Comparison of ENCODE assay signal across 16 cellular contexts in the genomic region with DNA sequence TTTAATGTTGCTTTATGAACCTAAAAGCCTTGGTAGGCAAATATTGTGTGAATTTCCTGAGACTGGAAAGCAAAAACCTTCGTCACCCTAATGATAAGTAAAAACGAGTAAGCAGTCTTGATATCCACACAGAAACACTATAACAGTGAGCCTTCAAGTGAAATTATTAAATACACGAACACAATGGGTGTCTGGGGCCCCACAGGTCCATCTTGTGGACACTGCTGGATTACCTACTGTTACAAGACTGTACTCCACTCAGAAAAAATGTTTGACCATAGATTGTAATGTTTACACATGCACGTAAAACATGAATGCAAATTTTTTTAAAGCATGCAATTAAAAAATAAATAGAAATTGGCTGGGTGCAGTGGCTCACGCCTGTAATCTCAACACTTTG.
DNase-seq lines count a peak whose midpoint lies in the region; ATAC-seq and TF ChIP-seq lines count a peak whose summit lies in the region.
"Had no signal": no experiment of that assay in that cellular context is flagged by ENCODE, and none has a peak within 500 bp of the region (broad histone marks: within the 10 kb centered on the region; RNA-seq: fewer than 3 reads in every experiment).

No MANE protein-coding gene starts in this region.

- POLR2A ChIA-PET in HCT116 (lab: Charles Lee) = no interaction called here
- POLR2A ChIA-PET in naive thymus-derived CD4-positive, alpha-beta T cell (lab: Charles Lee) = no interaction called here

- no peak overlapping the region for H3K4me3 Mint-ChIP-seq in naive thymus-derived CD4-positive, alpha-beta T cell
- H3K4me3 Mint-ChIP-seq: dendritic cell treated with granulocyte-macrophage colony-stimulating factor and Interleukin-4, amounts not matched to agents 40 ng/mL and 50 ng/mL, for 4 days had no signal

- no peaks in the 10 kb centered on the region for H3K4me1 ChIP-seq in HCT116 (ENCODE audit: control insufficient read depth in 1 of 2, insufficient read depth in 2 of 2, low read length in 2 of 2)
- no peaks in the 10 kb centered on the region for H3K4me1 ChIP-seq in naive thymus-derived CD4-positive, alpha-beta T cell (ENCODE audit: control insufficient read depth in 2 of 2, insufficient read depth in 2 of 2, low read length in 2 of 2)
- H3K4me1 ChIP-seq: upper lobe of left lung had no signal

- no peaks in the 10 kb centered on the region for H4K20me1 ChIP-seq in HCT116 (ENCODE audit: insufficient read depth)

- H3K79me2 ChIP-seq in HCT116 (ENCODE audit: insufficient read depth, low read length) = no peaks in the 10 kb centered on the region

- TF ChIP-seq POLR2A in HCT116 (IDR thresholded peaks at IDR 0.05; ENCODE audit: borderline replicate concordance, extremely low read depth, insufficient read depth, insufficient read length) = no peak

- TF ChIP-seq RAD21 in HCT116 (IDR thresholded peaks at IDR 0.05; ENCODE audit: low read depth) = 0 out of 2 replicates have a peak, but pooled peaks have one; percentile 27

- DNase-seq in ACHN = peak; percentile 2
- no peak for DNase-seq in HCT116 (ENCODE audit: low read depth, low spot score)
- no peak for DNase-seq in WERI-Rb-1
- peak; percentile 4 for DNase-seq in kidney glomerular epithelial cell (lab: John Stamatoyannopoulos, UW)
- no peak for DNase-seq in GM20000 (ENCODE audit: low spot score)
- DNase-seq in MG63 = no peak
- no peak for DNase-seq in naive thymus-derived CD4-positive, alpha-beta T cell
- DNase-seq: activated CD8-positive, alpha-beta memory T cell treated with anti-CD3 and anti-CD28 coated beads for 24 hours; AML-193; DMS79; NCI-H2107; stimulated activated CD4-positive, alpha-beta T cell treated with anti-CD3 and anti-CD28 coated beads, Interleukin-4, amount 100 ng/mL, for 4 hours; upper lobe of left lung had no signal

- TF ChIP-seq CTCF in HCT116 (IDR thresholded peaks at IDR 0.05 in 2 of 3, conservative IDR thresholded peaks at IDR 0.05 in 1 of 3; ENCODE audit: borderline replicate concordance in 1 of 3, insufficient read depth in 1 of 3, low read depth in 2 of 3, low read length in 2 of 3) (peak in 1 of 3 experiments; percentile 18; a peak in 1 of 6 replicates), WERI-Rb-1 (IDR thresholded peaks at IDR 0.05; ENCODE audit: low read depth, low read length) (peak; percentile 36; the same call in 1 of the 2 replicates), GM20000 (IDR thresholded peaks at IDR 0.05; ENCODE audit: extremely low read depth, missing control alignments) (no peak)

- no peak overlapping the region for H3K9ac ChIP-seq in HCT116 (ENCODE audit: low read length)

- no peak overlapping the region for H3K27ac Mint-ChIP-seq in naive thymus-derived CD4-positive, alpha-beta T cell
- H3K27ac Mint-ChIP-seq: activated T-helper 2 cell treated with anti-CD3 and anti-CD28 coated beads, Interferon-gamma antibody, Interleukin-2, Interleukin-4, amounts not matched to agents 10 μg/mL and 5 μg/mL and 100 μg/mL, durations not matched to agents 14 hours and 24 hours and 36 hours; dendritic cell treated with granulocyte-macrophage colony-stimulating factor and Interleukin-4, amounts not matched to agents 40 ng/mL and 50 ng/mL, for 4 days had no signal

- ATAC-seq in HCT116 (no peak), GM19351 (IDR thresholded peaks at IDR 0.05; ENCODE audit: unreplicated experiment) (no peak)
- no peak for ATAC-seq in naive thymus-derived CD4-positive, alpha-beta T cell

- H2AFZ ChIP-seq in HCT116 (ENCODE audit: low read depth, low read length, poor library complexity, severe bottlenecking) = no peak overlapping the region

- H3K27ac ChIP-seq in HCT116 (ENCODE audit: low read depth, low read length) (no peak overlapping the region), WERI-Rb-1 (no peak overlapping the region)
- H3K27ac ChIP-seq in naive thymus-derived CD4-positive, alpha-beta T cell (ENCODE audit: low read depth, low read length) = no peak overlapping the region
- H3K27ac ChIP-seq: upper lobe of left lung had no signal

- H3K27me3 ChIP-seq in HCT116 (ENCODE audit: insufficient read depth, low read length) = no peaks in the 10 kb centered on the region
- H3K27me3 ChIP-seq in WERI-Rb-1 (ENCODE audit: insufficient read depth, low read depth, severe bottlenecking) = no peaks in the 10 kb centered on the region
- no peaks in the 10 kb centered on the region for H3K27me3 ChIP-seq in MG63
- no peaks in the 10 kb centered on the region for H3K27me3 ChIP-seq in naive thymus-derived CD4-positive, alpha-beta T cell (ENCODE audit: control insufficient read depth in 2 of 2, insufficient read depth in 2 of 2, low read length in 2 of 2)
- H3K27me3 ChIP-seq: upper lobe of left lung had no signal

- H3K36me3 ChIP-seq in HCT116 (ENCODE audit: control insufficient read depth in 1 of 2, insufficient read depth in 2 of 2, low read length in 2 of 2) = no peaks in the 10 kb centered on the region
- H3K36me3 ChIP-seq in WERI-Rb-1 = no peaks in the 10 kb centered on the region
- no peaks in the 10 kb centered on the region for H3K36me3 ChIP-seq in MG63
- H3K36me3 ChIP-seq in naive thymus-derived CD4-positive, alpha-beta T cell (ENCODE audit: control insufficient read depth in 2 of 3, insufficient read depth in 3 of 3, low read length in 3 of 3) = no peaks in the 10 kb centered on the region
- H3K36me3 ChIP-seq: upper lobe of left lung had no signal

- BruUV-seq in HCT116 (replicated peaks; lab: Mats Ljungman, UMichigan) = no TSS peak

- RAD21 ChIA-PET in HCT116 (lab: Charles Lee; ENCODE audit: low non-redundant PET in 1 of 2, low total read pairs in 2 of 2, uncharacterized antibody in 2 of 2, unreplicated experiment in 2 of 2) = no interaction called here

- H3K4me3 ChIP-seq in HCT116 (replicated peaks in 1 of 2; ENCODE audit: low read depth in 1 of 2, low read length in 2 of 2) = no peak overlapping the region
- no peak overlapping the region for H3K4me3 ChIP-seq in WERI-Rb-1 (ENCODE audit: low read depth, low read length)
- H3K4me3 ChIP-seq in MG63 = no peak overlapping the region
- H3K4me3 ChIP-seq in naive thymus-derived CD4-positive, alpha-beta T cell (ENCODE audit: low read length) = no peak overlapping the region
- H3K4me3 ChIP-seq: upper lobe of left lung had no signal

- no peak overlapping the region for H3K4me2 ChIP-seq in HCT116 (ENCODE audit: low read length)

- H3K9me3 ChIP-seq in HCT116 (ENCODE audit: control insufficient read depth in 1 of 2, insufficient read depth in 1 of 2, low read depth in 1 of 2, low read length in 2 of 2) = no peaks in the 10 kb centered on the region
- H3K9me3 ChIP-seq in WERI-Rb-1 (ENCODE audit: severe bottlenecking) = no peaks in the 10 kb centered on the region
- no peaks in the 10 kb centered on the region for H3K9me3 ChIP-seq in MG63
- no peaks in the 10 kb centered on the region for H3K9me3 ChIP-seq in naive thymus-derived CD4-positive, alpha-beta T cell (ENCODE audit: control insufficient read depth in 2 of 3, low read length in 3 of 3)
- H3K9me3 ChIP-seq: upper lobe of left lung had no signal

- intact Hi-C loops in HCT116 (cut with micrococcal nuclease) = no loop called here
- intact Hi-C loops in naive thymus-derived CD4-positive, alpha-beta T cell (cut with micrococcal nuclease) = no loop called here

- H3K4me1 Mint-ChIP-seq in naive thymus-derived CD4-positive, alpha-beta T cell = no peaks in the 10 kb centered on the region

- H3K27me3 Mint-ChIP-seq in naive thymus-derived CD4-positive, alpha-beta T cell = no peaks in the 10 kb centered on the region
- H3K27me3 Mint-ChIP-seq: dendritic cell treated with granulocyte-macrophage colony-stimulating factor and Interleukin-4, amounts not matched to agents 40 ng/mL and 50 ng/mL, for 4 days had no signal

- no peaks in the 10 kb centered on the region for H3K9me2 ChIP-seq in HCT116 (ENCODE audit: insufficient read depth)

- CTCF ChIA-PET in HCT116 (lab: Charles Lee) = no interaction called here
- CTCF ChIA-PET in naive thymus-derived CD4-positive, alpha-beta T cell (lab: Charles Lee) = no interaction called here

- in situ Hi-C loops in ACHN (cut with HindIII; ENCODE audit: low pct_ligation_motif_present, low pct_unique_long_range_greater_than_20kb, low sequenced_read_pairs) = no loop called here

- H3K36me3 Mint-ChIP-seq in naive thymus-derived CD4-positive, alpha-beta T cell = peaks cover 0 to 3% (median 0%) of the 10 kb centered on the region in 5 donors

- peaks cover 0 to 12% (median 0%) of the 10 kb centered on the region in 11 donors for H3K9me3 Mint-ChIP-seq in naive thymus-derived CD4-positive, alpha-beta T cell
- H3K9me3 Mint-ChIP-seq: dendritic cell treated with granulocyte-macrophage colony-stimulating factor and Interleukin-4, amounts not matched to agents 40 ng/mL and 50 ng/mL, for 4 days had no signal

TF ChIP-seq in HCT116, 20 proteins besides CTCF, POLR2A, EP300 and RAD21 (continues in another document):
- no peak for TF ChIP-seq SIN3A (IDR thresholded peaks at IDR 0.05; ENCODE audit: low read depth)
- no peak for TF ChIP-seq ZFX (IDR thresholded peaks at IDR 0.05)
- TF ChIP-seq, protein P1, sequence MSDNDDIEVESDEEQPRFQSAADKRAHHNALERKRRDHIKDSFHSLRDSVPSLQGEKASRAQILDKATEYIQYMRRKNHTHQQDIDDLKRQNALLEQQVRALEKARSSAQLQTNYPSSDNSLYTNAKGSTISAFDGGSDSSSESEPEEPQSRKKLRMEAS (IDR thresholded peaks at IDR 0.05) = no peak
- no peak for TF ChIP-seq SP1 (IDR thresholded peaks at IDR 0.05; ENCODE audit: low read depth)
- no peak for TF ChIP-seq SRF (IDR thresholded peaks at IDR 0.05; ENCODE audit: low read depth)
- no peak for TF ChIP-seq JUND (IDR thresholded peaks at IDR 0.05)

Comparison
In these comparisons a context has a peak if more than half of its experiments do, and no peak if none do; other contexts are left out.
1. DNase-seq: peak in ACHN (single experiment) and kidney glomerular epithelial cell (single experiment); none in HCT116 (single experiment), WERI-Rb-1 (single experiment), GM20000 (single experiment), MG63 (single experiment) and naive thymus-derived CD4-positive, alpha-beta T cell (0 of 9).